Comparison of ENCODE assay signal across 8 cellular contexts in genomic region chr3:187012609-187013051, GRCh38.
DNase-seq lines count a peak whose midpoint lies in the region; ATAC-seq and TF ChIP-seq lines count a peak whose summit lies in the region.

No MANE protein-coding gene starts in this region.

- no peak for TF ChIP-seq POLR2A in erythroblast (IDR thresholded peaks at IDR 0.05; ENCODE audit: low read length)

- intact Hi-C loops in aorta (cut with DNase I), result no loop called here

- H3K27ac ChIP-seq in aorta (ENCODE audit: low read depth in 1 of 2, low read length in 2 of 2), result peak overlapping the region in 1 of 2 donors; percentile 68

- DNase-seq in stimulated activated CD4-positive, alpha-beta T cell treated with anti-CD3 and anti-CD28 coated beads, Interleukin-12 subunit alpha, Interleukin-12 subunit beta, amount 100 ng/mL, for 24 hours (ENCODE audit: low read depth in 2 of 2), result peak; percentile 14 to 37
- no peak for DNase-seq in stimulated activated CD4-positive, alpha-beta T cell treated with anti-CD3 and anti-CD28 coated beads, Interleukin-2, amount 100 ng/mL, for 48 hours
- peak; percentile 26 to 69 for DNase-seq in activated naive CD4-positive, alpha-beta T cell treated with anti-CD3 and anti-CD28 coated beads, Interleukin-2, amount 50 U/mL, for 72 hours (ENCODE audit: low spot score in 2 of 2)
- DNase-seq in mesothelial cell of epicardium (ENCODE audit: low spot score in 2 of 2, unreplicated experiment in 2 of 2) (no peak), aorta (peak in 1 of 2 donors; percentile 70), DMS 273 (lab: John Stamatoyannopoulos, UW; ENCODE audit: unreplicated experiment) (no peak), erythroblast (lab: John Stamatoyannopoulos, UW) (no peak)

- H3K36me3 ChIP-seq in aorta (ENCODE audit: control insufficient read depth in 1 of 2, insufficient read depth in 2 of 2, low read length in 1 of 2), result no peaks in the 10 kb centered on the region

- peaks cover 7 to 24% of the 10 kb centered on the region in 2 donors for H3K36me3 Mint-ChIP-seq in activated naive CD4-positive, alpha-beta T cell treated with anti-CD3 and anti-CD28 coated beads, Interleukin-2, amount 50 U/mL, for 72 hours
- peaks cover 25% of the 10 kb centered on the region for H3K36me3 Mint-ChIP-seq in mesothelial cell of epicardium

- H3K27ac Mint-ChIP-seq in activated naive CD4-positive, alpha-beta T cell treated with anti-CD3 and anti-CD28 coated beads, Interleukin-2, amount 50 U/mL, for 72 hours, result peak overlapping the region; percentile 61 to 91
- peak overlapping the region; percentile 56 for H3K27ac Mint-ChIP-seq in mesothelial cell of epicardium

- H3K27me3 Mint-ChIP-seq in mesothelial cell of epicardium (ENCODE audit: low read depth), result no peaks in the 10 kb centered on the region

- no peak for TF ChIP-seq CTCF in mesothelial cell of epicardium (IDR thresholded peaks at IDR 0.05; ENCODE audit: unreplicated experiment)

- peak; percentile 73 to 85 for ATAC-seq in activated naive CD4-positive, alpha-beta T cell treated with anti-CD3 and anti-CD28 coated beads, Interleukin-2, amount 50 U/mL, for 72 hours
- ATAC-seq in aorta (ENCODE audit: low FRiP score), result peak; percentile 59
- no peak for ATAC-seq in GM21529 (IDR thresholded peaks at IDR 0.05; ENCODE audit: unreplicated experiment)

- peaks cover 5 to 7% of the 10 kb centered on the region in 2 donors for H3K9me3 Mint-ChIP-seq in activated naive CD4-positive, alpha-beta T cell treated with anti-CD3 and anti-CD28 coated beads, Interleukin-2, amount 50 U/mL, for 72 hours
- peaks cover 11% of the 10 kb centered on the region for H3K9me3 Mint-ChIP-seq in mesothelial cell of epicardium

- H3K4me3 ChIP-seq in aorta (ENCODE audit: low read length in 2 of 2), result no peak overlapping the region

- no peaks in the 10 kb centered on the region for H3K27me3 ChIP-seq in aorta (ENCODE audit: control insufficient read depth in 1 of 2, insufficient read depth in 2 of 2, low read length in 1 of 2)

- peaks cover 13% of the 10 kb centered on the region for H3K4me1 Mint-ChIP-seq in mesothelial cell of epicardium

- H3K9me3 ChIP-seq in aorta (ENCODE audit: control insufficient read depth, low read length), result no peaks in the 10 kb centered on the region

- 14 to 15% methylated on average over 7 of the region's 7 CpGs for WGBS in aorta, 2 donors

- H3K4me3 Mint-ChIP-seq in mesothelial cell of epicardium, result no peak overlapping the region

- peaks cover 0 to 5% of the 10 kb centered on the region in 2 donors for H3K4me1 ChIP-seq in aorta (ENCODE audit: control insufficient read depth in 1 of 2, insufficient read depth in 2 of 2, low read length in 2 of 2)

Comparison
In these comparisons a context has a peak if more than half of its experiments do, and no peak if none do; other contexts are left out.
1. DNase-seq: peak in stimulated activated CD4-positive, alpha-beta T cell treated with anti-CD3 and anti-CD28 coated beads, Interleukin-12 subunit alpha, Interleukin-12 subunit beta, amount 100 ng/mL, for 24 hours (2 of 2) and activated naive CD4-positive, alpha-beta T cell treated with anti-CD3 and anti-CD28 coated beads, Interleukin-2, amount 50 U/mL, for 72 hours (2 of 2); none in stimulated activated CD4-positive, alpha-beta T cell treated with anti-CD3 and anti-CD28 coated beads, Interleukin-2, amount 100 ng/mL, for 48 hours (0 of 2), mesothelial cell of epicardium (0 of 2), DMS 273 (single experiment) and erythroblast (0 of 2).